ENCODE assay signal across 20 cellular contexts in genomic region chr22:43893266-43893665, GRCh38. TPM values are rescaled to one million over a fixed set of nuclear protein-coding genes. Genes with fewer than 3 reads are reported as not detected.
DNase-seq lines count a peak whose midpoint lies in the region; ATAC-seq, FAIRE-seq and TF ChIP-seq lines count a peak whose summit lies in the region.
"Had no signal": no experiment of that assay in that cellular context is flagged by ENCODE, and none has a peak within 500 bp of the region (broad histone marks: within the 10 kb centered on the region; RNA-seq: fewer than 3 reads in every experiment).

No MANE protein-coding gene starts in this region.

- intact Hi-C loops in kidney (cut with DNase I) = no loop called here
- intact Hi-C loops in spleen (cut with DNase I; ENCODE audit: low total_unique reads) = no loop called here

- no peak overlapping the region for H3K4me3 Mint-ChIP-seq in activated naive CD8-positive, alpha-beta T cell treated with anti-CD3 and anti-CD28 coated beads, Interleukin-2, amount 10 ng/mL, durations not matched to agents 7 days and 5 days
- no peak overlapping the region for H3K4me3 Mint-ChIP-seq in activated naive CD8-positive, alpha-beta T cell treated with anti-CD3 and anti-CD28 coated beads, Interleukin-2, amount 50 U/mL, for 24 hours
- H3K4me3 Mint-ChIP-seq in stimulated activated naive B cell treated with anti-CD40 and anti-IgM and Interleukin-4, amounts not matched to agents 10 μg/mL and 1 μg/mL and 100 μg/mL, for 72 hours = no peak overlapping the region
- H3K4me3 Mint-ChIP-seq: CD4-positive, alpha-beta T cell had no signal

- no peak overlapping the region for H3K27ac ChIP-seq in kidney (ENCODE audit: low read depth in 2 of 2, low read length in 2 of 2)
- no peak overlapping the region for H3K27ac ChIP-seq in spleen
- H3K27ac ChIP-seq: 22Rv1, A549, C4-2B, GM23248 had no signal

- no peak for FAIRE-seq in kidney (lab: Jason Lieb, UNC)
- FAIRE-seq: A549 had no signal

- H3K4me1 Mint-ChIP-seq in activated naive CD8-positive, alpha-beta T cell treated with anti-CD3 and anti-CD28 coated beads, Interleukin-2, amount 10 ng/mL, durations not matched to agents 7 days and 5 days = no peaks in the 10 kb centered on the region
- no peaks in the 10 kb centered on the region for H3K4me1 Mint-ChIP-seq in activated naive CD8-positive, alpha-beta T cell treated with anti-CD3 and anti-CD28 coated beads, Interleukin-2, amount 50 U/mL, for 24 hours
- peaks cover 3 to 8% of the 10 kb centered on the region in 2 donors for H3K4me1 Mint-ChIP-seq in stimulated activated naive B cell treated with anti-CD40 and anti-IgM and Interleukin-4, amounts not matched to agents 10 μg/mL and 1 μg/mL and 100 μg/mL, for 72 hours

- H3K36me3 ChIP-seq in kidney (ENCODE audit: control insufficient read depth in 1 of 2, insufficient read depth in 2 of 2, low read length in 2 of 2) = no peaks in the 10 kb centered on the region
- H3K36me3 ChIP-seq in spleen = no peaks in the 10 kb centered on the region

- H3K4me3 ChIP-seq in kidney (ENCODE audit: low read length in 2 of 2) (no peak overlapping the region), spleen (no peak overlapping the region)
- H3K4me3 ChIP-seq: A549, GM23248 had no signal

- no peaks in the 10 kb centered on the region for H3K9me3 ChIP-seq in kidney (ENCODE audit: control insufficient read depth in 1 of 2, low read length in 2 of 2)
- H3K9me3 ChIP-seq in spleen = no peaks in the 10 kb centered on the region
- H3K9me3 ChIP-seq: A549, Caco-2 had no signal

- WGBS in spleen, 5 donors = 44 to 83% (median 68%) methylated on average over 1 to 5 of the region's 5 CpGs

- peaks cover 0 to 74% (median 38%) of the 10 kb centered on the region in 7 donors for H3K27me3 ChIP-seq in spleen (replicated peaks in 1 of 7)

- DNase-seq in activated naive CD8-positive, alpha-beta T cell treated with anti-CD3 and anti-CD28 coated beads, Interleukin-2, amount 10 ng/mL, durations not matched to agents 7 days and 5 days = no peak
- no peak for DNase-seq in activated naive CD8-positive, alpha-beta T cell treated with anti-CD3 and anti-CD28 coated beads, Interleukin-2, amount 50 U/mL, for 24 hours
- DNase-seq in kidney (peak; percentile 43), spleen (peak; percentile 56), cerebellar cortex (ENCODE audit: low spot score) (no peak)
- DNase-seq in stimulated activated naive B cell treated with anti-CD40 and anti-IgM and Interleukin-4, amounts not matched to agents 10 μg/mL and 1 μg/mL and 100 μg/mL, for 72 hours = no peak
- DNase-seq: AML-193; Caco-2; CD4-positive, alpha-beta T cell; DMS79 treated with DMSO at 0.1 percent for 48 hours; GF-D8; GM23248; H7 had no signal

- H3K27ac Mint-ChIP-seq in activated naive CD8-positive, alpha-beta T cell treated with anti-CD3 and anti-CD28 coated beads, Interleukin-2, amount 10 ng/mL, durations not matched to agents 7 days and 5 days = peak overlapping the region; percentile 1
- H3K27ac Mint-ChIP-seq in activated naive CD8-positive, alpha-beta T cell treated with anti-CD3 and anti-CD28 coated beads, Interleukin-2, amount 50 U/mL, for 24 hours = no peak overlapping the region
- no peak overlapping the region for H3K27ac Mint-ChIP-seq in stimulated activated naive B cell treated with anti-CD40 and anti-IgM and Interleukin-4, amounts not matched to agents 10 μg/mL and 1 μg/mL and 100 μg/mL, for 72 hours
- H3K27ac Mint-ChIP-seq: CD4-positive, alpha-beta T cell had no signal

- H3K9ac ChIP-seq in kidney (ENCODE audit: low read length in 2 of 2) = no peak overlapping the region
- H3K9ac ChIP-seq: GM23248 had no signal

- POLR2A ChIA-PET in activated naive CD8-positive, alpha-beta T cell treated with anti-CD3 and anti-CD28 coated beads, Interleukin-2, amount 10 ng/mL, durations not matched to agents 7 days and 5 days (lab: Charles Lee) = no interaction called here

- TF ChIP-seq CTCF in kidney (IDR thresholded peaks at IDR 0.05; ENCODE audit: borderline replicate concordance, extremely low read depth, insufficient read depth) (no peak), spleen (IDR thresholded peaks at IDR 0.05 in 8 of 11, conservative IDR thresholded peaks at IDR 0.05 in 3 of 11) (no peak)

- no peak for TF ChIP-seq POLR2A in spleen (IDR thresholded peaks at IDR 0.05)

- no peaks in the 10 kb centered on the region for H3K36me3 Mint-ChIP-seq in activated naive CD8-positive, alpha-beta T cell treated with anti-CD3 and anti-CD28 coated beads, Interleukin-2, amount 10 ng/mL, durations not matched to agents 7 days and 5 days
- no peaks in the 10 kb centered on the region for H3K36me3 Mint-ChIP-seq in activated naive CD8-positive, alpha-beta T cell treated with anti-CD3 and anti-CD28 coated beads, Interleukin-2, amount 50 U/mL, for 24 hours (ENCODE audit: low read depth)
- H3K36me3 Mint-ChIP-seq in stimulated activated naive B cell treated with anti-CD40 and anti-IgM and Interleukin-4, amounts not matched to agents 10 μg/mL and 1 μg/mL and 100 μg/mL, for 72 hours = no peaks in the 10 kb centered on the region

- peaks cover 38% of the 10 kb centered on the region for H3K27me3 Mint-ChIP-seq in activated naive CD8-positive, alpha-beta T cell treated with anti-CD3 and anti-CD28 coated beads, Interleukin-2, amount 10 ng/mL, durations not matched to agents 7 days and 5 days
- peaks cover 40% of the 10 kb centered on the region for H3K27me3 Mint-ChIP-seq in activated naive CD8-positive, alpha-beta T cell treated with anti-CD3 and anti-CD28 coated beads, Interleukin-2, amount 50 U/mL, for 24 hours
- peaks cover 39 to 64% of the 10 kb centered on the region in 2 donors for H3K27me3 Mint-ChIP-seq in stimulated activated naive B cell treated with anti-CD40 and anti-IgM and Interleukin-4, amounts not matched to agents 10 μg/mL and 1 μg/mL and 100 μg/mL, for 72 hours

- ATAC-seq in activated naive CD8-positive, alpha-beta T cell treated with anti-CD3 and anti-CD28 coated beads, Interleukin-2, amount 10 ng/mL, durations not matched to agents 7 days and 5 days (ENCODE audit: low read depth) = no peak
- no peak for ATAC-seq in activated naive CD8-positive, alpha-beta T cell treated with anti-CD3 and anti-CD28 coated beads, Interleukin-2, amount 50 U/mL, for 24 hours
- ATAC-seq in HG02678 (IDR thresholded peaks at IDR 0.05; ENCODE audit: unreplicated experiment) = no peak
- no peak for ATAC-seq in stimulated activated naive B cell treated with anti-CD40 and anti-IgM and Interleukin-4, amounts not matched to agents 10 μg/mL and 1 μg/mL and 100 μg/mL, for 72 hours (replicated peaks)
- ATAC-seq: A549, HCT116 had no signal

- peaks cover 0 to 2% of the 10 kb centered on the region in 2 donors for H3K4me1 ChIP-seq in kidney (ENCODE audit: control insufficient read depth in 1 of 2, insufficient read depth in 1 of 2, low read depth in 1 of 2, low read length in 2 of 2)
- peaks cover 0 to 14% (median 11%) of the 10 kb centered on the region in 6 donors for H3K4me1 ChIP-seq in spleen
- H3K4me1 ChIP-seq: Caco-2 had no signal

- no peaks in the 10 kb centered on the region for H3K9me3 Mint-ChIP-seq in activated naive CD8-positive, alpha-beta T cell treated with anti-CD3 and anti-CD28 coated beads, Interleukin-2, amount 10 ng/mL, durations not matched to agents 7 days and 5 days
- no peaks in the 10 kb centered on the region for H3K9me3 Mint-ChIP-seq in activated naive CD8-positive, alpha-beta T cell treated with anti-CD3 and anti-CD28 coated beads, Interleukin-2, amount 50 U/mL, for 24 hours
- no peaks in the 10 kb centered on the region for H3K9me3 Mint-ChIP-seq in stimulated activated naive B cell treated with anti-CD40 and anti-IgM and Interleukin-4, amounts not matched to agents 10 μg/mL and 1 μg/mL and 100 μg/mL, for 72 hours
- H3K9me3 Mint-ChIP-seq: CD4-positive, alpha-beta T cell had no signal

RNA-seq across cellular contexts. Expression of gene PNPLA5, which starts 1.5 kb away (rescaled TPM):
- not detected for total RNA-seq in activated naive CD8-positive, alpha-beta T cell treated with anti-CD3 and anti-CD28 coated beads, Interleukin-2, amount 10 ng/mL, durations not matched to agents 7 days and 5 days
- total RNA-seq in kidney = not detected
- polyA plus RNA-seq in kidney (ENCODE audit: insufficient read depth, low read depth, low replicate concordance) = not detected
- total RNA-seq in spleen = not detected
- not detected for polyA plus RNA-seq in spleen
- total RNA-seq: Caco-2; CD4-positive, alpha-beta T cell; GM23248; HT-29 had no signal
- polyA plus RNA-seq: A549, BJ, GM23248 had no signal

RNA-seq across cellular contexts. Expression of gene PNPLA3, which starts 30.3 kb away (rescaled TPM):
- total RNA-seq in activated naive CD8-positive, alpha-beta T cell treated with anti-CD3 and anti-CD28 coated beads, Interleukin-2, amount 10 ng/mL, durations not matched to agents 7 days and 5 days = under 1 TPM in 1 of 2 experiments, not detected in 1; 0.45 TPM
- total RNA-seq in kidney (0.54 TPM), spleen (1 to 10 TPM in 6 of 7 donors, not detected in 1; 1.2 to 2.7 (median 1.8) TPM)
- polyA plus RNA-seq in kidney (ENCODE audit: insufficient read depth, low read depth, low replicate concordance) (1.2 TPM), spleen (under 1 TPM in 2 of 3 donors, not detected in 1; 0.21 to 0.32 TPM)
- total RNA-seq: CD4-positive, alpha-beta T cell had no signal

RNA-seq across cellular contexts. Expression of gene SULT4A1, which starts 31.0 kb away (rescaled TPM):
- not detected for total RNA-seq in activated naive CD8-positive, alpha-beta T cell treated with anti-CD3 and anti-CD28 coated beads, Interleukin-2, amount 10 ng/mL, durations not matched to agents 7 days and 5 days
- total RNA-seq in kidney (0.57 TPM), spleen (1 to 10 TPM in 6 of 7 donors, under 1 TPM in 1; 0.70 to 5.1 (median 2.6) TPM)
- polyA plus RNA-seq in kidney (ENCODE audit: insufficient read depth, low read depth, low replicate concordance) (0.52 TPM), spleen (1 to 10 TPM in 1 of 3 donors, under 1 TPM in 2; 0.35 to 1.3 (median 0.46) TPM)
- total RNA-seq: Caco-2; CD4-positive, alpha-beta T cell; GM23248; HT-29 had no signal
- polyA plus RNA-seq: A549, GM23248 had no signal

Comparison
In these comparisons a context has a peak if more than half of its experiments do, and no peak if none do; other contexts are left out.
1. DNase-seq: peak in kidney (single experiment) and spleen (single experiment); none in activated naive CD8-positive, alpha-beta T cell treated with anti-CD3 and anti-CD28 coated beads, Interleukin-2, amount 10 ng/mL, durations not matched to agents 7 days and 5 days (single experiment), activated naive CD8-positive, alpha-beta T cell treated with anti-CD3 and anti-CD28 coated beads, Interleukin-2, amount 50 U/mL, for 24 hours (single experiment), cerebellar cortex (single experiment) and stimulated activated naive B cell treated with anti-CD40 and anti-IgM and Interleukin-4, amounts not matched to agents 10 μg/mL and 1 μg/mL and 100 μg/mL, for 72 hours (single experiment).